In the genomic region with DNA sequence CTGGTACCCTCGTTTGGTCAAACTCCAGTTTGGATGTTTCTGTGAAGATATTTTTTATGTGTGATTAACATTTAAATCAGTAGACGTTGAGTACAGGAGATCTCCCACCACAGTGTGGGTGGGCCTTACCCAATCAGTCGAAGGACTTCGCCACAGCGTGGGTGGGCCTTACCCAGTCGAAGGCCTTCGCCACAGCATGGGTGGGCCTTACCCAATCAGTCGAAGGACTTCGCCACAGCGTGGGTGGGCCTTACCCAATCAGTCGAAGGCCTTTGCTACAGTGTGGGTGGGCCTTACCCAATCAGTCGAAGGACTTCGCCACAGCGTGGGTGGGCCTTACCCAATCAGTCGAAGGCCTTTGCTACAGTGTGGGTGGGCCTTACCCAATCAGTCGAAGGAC, we compare ENCODE assay signal across 9 cellular contexts. TPM values are rescaled to one million over a fixed set of nuclear protein-coding genes. Genes with fewer than 3 reads are reported as not detected.
A peak's percentile ranks its signal among the peaks of the same experiment; 100 is the strongest.
DNase-seq lines count a peak whose midpoint lies in the region; ATAC-seq, FAIRE-seq and TF ChIP-seq lines count a peak whose summit lies in the region.
"Not testable (repeated sequence)": the region's sequence is repeated elsewhere in the genome, so short reads cannot be mapped to it uniquely, and the experiment has no call there.
"Had no signal": no experiment of that assay in that cellular context is flagged by ENCODE, and none has a peak within 500 bp of the region (broad histone marks: within the 10 kb centered on the region; RNA-seq: fewer than 3 reads in every experiment).

No MANE protein-coding gene starts in this region.

- TF ChIP-seq RAD21 in HepG2 (CRISPR knock-in tag; IDR thresholded peaks at IDR 0.05): not testable (repeated sequence)

- peak in 1 of 5 donors; percentile 38 for DNase-seq in CD8-positive, alpha-beta memory T cell
- not testable (repeated sequence) for DNase-seq in activated T-helper 1 cell treated with anti-CD3 and anti-CD28 coated beads, Interleukin-12 subunit alpha, Interleukin-12 subunit beta, Interleukin-2, Interleukin-4 antibody, amounts not matched to agents 30 ng/mL and 10 ng/mL and 1 ng/mL, durations not matched to agents 14 hours and 24 hours and 36 hours (ENCODE audit: low spot score); HepG2 (ENCODE audit: low spot score)
- DNase-seq in chondrocyte (ENCODE audit: low spot score): peak; percentile 29
- peak; percentile 26 for DNase-seq in upper lobe of right lung

- not testable (repeated sequence) for H2AFZ ChIP-seq in HepG2 (ENCODE audit: low read length); parathyroid adenoma

- not testable (repeated sequence) for H4K20me1 ChIP-seq in HepG2 (ENCODE audit: insufficient read depth, low read length)

- not testable (repeated sequence) for TF ChIP-seq POLR2A in HepG2 (IDR thresholded peaks at IDR 0.05; ENCODE audit: insufficient read depth in 1 of 2, low read depth in 2 of 2, low read length in 2 of 2)

- not testable (repeated sequence) for H3K36me3 ChIP-seq in CD8-positive, alpha-beta memory T cell (ENCODE audit: insufficient read depth, low read length); HepG2 (replicated peaks in 1 of 2; ENCODE audit: control insufficient read depth in 1 of 2, insufficient read depth in 2 of 2, low read length in 2 of 2); parathyroid adenoma (ENCODE audit: control insufficient read depth, insufficient read depth, low read length)
- H3K36me3 ChIP-seq in upper lobe of right lung: peaks cover 17% of the 10 kb centered on the region

- intact Hi-C loops in activated T-helper 1 cell treated with anti-CD3 and anti-CD28 coated beads, Interleukin-12 subunit alpha, Interleukin-12 subunit beta, Interleukin-2, Interleukin-4 antibody, amounts not matched to agents 30 ng/mL and 10 ng/mL and 1 ng/mL, durations not matched to agents 14 hours and 24 hours and 36 hours (cut with micrococcal nuclease): loop anchor here (5.0 kb wide), 1 partner anchor 82 kb away; no protein-coding TSS in a partner anchor
- intact Hi-C loops in HepG2 (cut with micrococcal nuclease; ENCODE audit: unreplicated experiment); upper lobe of right lung (cut with DNase I): not testable (repeated sequence)

- not testable (repeated sequence) for H3K4me2 ChIP-seq in HepG2 (ENCODE audit: low read depth, low read length)
- H3K4me2 ChIP-seq in parathyroid adenoma (ENCODE audit: low read length): peak overlapping the region; percentile 44

- not testable (repeated sequence) for BruUV-seq in HepG2 (replicated peaks; lab: Mats Ljungman, UMichigan)

- not testable (repeated sequence) for H3K27me3 ChIP-seq in CD8-positive, alpha-beta memory T cell (ENCODE audit: insufficient read depth, low read length, poor library complexity, severe bottlenecking); HepG2 (ENCODE audit: control insufficient read depth in 1 of 2, insufficient read depth in 2 of 2, low read length in 2 of 2); parathyroid adenoma (ENCODE audit: control insufficient read depth, insufficient read depth, low read length); upper lobe of right lung

- H3K36me3 Mint-ChIP-seq in CD8-positive, alpha-beta memory T cell: peaks cover 11 to 40% (median 17%) of the 10 kb centered on the region in 3 donors
- H3K36me3 Mint-ChIP-seq in activated T-helper 1 cell treated with anti-CD3 and anti-CD28 coated beads, Interleukin-12 subunit alpha, Interleukin-12 subunit beta, Interleukin-2, Interleukin-4 antibody, amounts not matched to agents 30 ng/mL and 10 ng/mL and 1 ng/mL, durations not matched to agents 14 hours and 24 hours and 36 hours (ENCODE audit: low read depth): peaks cover 19% of the 10 kb centered on the region
- H3K36me3 Mint-ChIP-seq in chondrocyte (ENCODE audit: low read depth): peaks cover 21% of the 10 kb centered on the region

- in situ Hi-C loops in HepG2 (cut with HindIII; ENCODE audit: extremely low pct_ligation_motif_present, low pct_unique_long_range_greater_than_20kb): not testable (repeated sequence)

- not testable (repeated sequence) for H3K79me2 ChIP-seq in HepG2 (ENCODE audit: insufficient read depth, low read length); parathyroid adenoma

- 98% methylated on average over 10 of the region's 16 CpGs for WGBS in HepG2 (ENCODE audit: low lambda C conversion rate)

- not testable (repeated sequence) for TF ChIP-seq CTCF in VCaP (conservative IDR thresholded peaks at IDR 0.05); chondrocyte (IDR thresholded peaks at IDR 0.05); HepG2 (CRISPR knock-in tag; IDR thresholded peaks at IDR 0.05); parathyroid adenoma (IDR thresholded peaks at IDR 0.05); upper lobe of right lung (IDR thresholded peaks at IDR 0.05)

- H3K9me3 Mint-ChIP-seq in CD8-positive, alpha-beta memory T cell; activated T-helper 1 cell treated with anti-CD3 and anti-CD28 coated beads, Interleukin-12 subunit alpha, Interleukin-12 subunit beta, Interleukin-2, Interleukin-4 antibody, amounts not matched to agents 30 ng/mL and 10 ng/mL and 1 ng/mL, durations not matched to agents 14 hours and 24 hours and 36 hours; chondrocyte (ENCODE audit: low read depth): not testable (repeated sequence)

- H3K4me3 ChIP-seq in CD8-positive, alpha-beta memory T cell (ENCODE audit: low read length); HepG2 (replicated peaks in 1 of 3; ENCODE audit: insufficient read depth in 1 of 3, low read depth in 2 of 3, low read length in 3 of 3); upper lobe of right lung: not testable (repeated sequence)
- peak overlapping the region; percentile 19 for H3K4me3 ChIP-seq in parathyroid adenoma (ENCODE audit: low read depth, low read length)

- POLR2A ChIA-PET in CD8-positive, alpha-beta memory T cell (lab: Charles Lee): not testable (repeated sequence)
- POLR2A ChIA-PET in HepG2 (lab: Yijun Ruan, JAX): interaction anchor here (1.4 kb wide), 1 partner anchor 11 kb away, joined by 6 read pairs; no protein-coding TSS in a partner anchor

- peak overlapping the region in 2 of 7 donors; percentile 8 to 10 for H3K4me3 Mint-ChIP-seq in CD8-positive, alpha-beta memory T cell
- H3K4me3 Mint-ChIP-seq in activated T-helper 1 cell treated with anti-CD3 and anti-CD28 coated beads, Interleukin-12 subunit alpha, Interleukin-12 subunit beta, Interleukin-2, Interleukin-4 antibody, amounts not matched to agents 30 ng/mL and 10 ng/mL and 1 ng/mL, durations not matched to agents 14 hours and 24 hours and 36 hours; chondrocyte (ENCODE audit: unreplicated experiment): not testable (repeated sequence)

- TF ChIP-seq EP300 in HepG2 (IDR thresholded peaks at IDR 0.05; ENCODE audit: low read depth in 2 of 2, low read length in 2 of 2); HepG2 (CRISPR knock-in tag; IDR thresholded peaks at IDR 0.05; ENCODE audit: borderline replicate concordance): not testable (repeated sequence)

- not testable (repeated sequence) for ATAC-seq in HepG2, upper lobe of right lung

- not testable (repeated sequence) for H3K9me3 ChIP-seq in CD8-positive, alpha-beta memory T cell (ENCODE audit: low read length); HepG2 (ENCODE audit: low read length); parathyroid adenoma (ENCODE audit: control insufficient read depth, low read length); upper lobe of right lung

- CTCF ChIA-PET in CD8-positive, alpha-beta memory T cell (lab: Charles Lee); HepG2 (lab: Yijun Ruan, JAX; ENCODE audit: low intra/inter-chr PET ratio, low total read pairs): not testable (repeated sequence)

- H3K27me3 Mint-ChIP-seq in CD8-positive, alpha-beta memory T cell; activated T-helper 1 cell treated with anti-CD3 and anti-CD28 coated beads, Interleukin-12 subunit alpha, Interleukin-12 subunit beta, Interleukin-2, Interleukin-4 antibody, amounts not matched to agents 30 ng/mL and 10 ng/mL and 1 ng/mL, durations not matched to agents 14 hours and 24 hours and 36 hours (ENCODE audit: insufficient read depth); chondrocyte (ENCODE audit: low read depth): not testable (repeated sequence)

- peak overlapping the region in 5 of 8 donors; percentile 30 to 68 (median 48) for H3K27ac Mint-ChIP-seq in CD8-positive, alpha-beta memory T cell
- peak overlapping the region; percentile 1 for H3K27ac Mint-ChIP-seq in activated T-helper 1 cell treated with anti-CD3 and anti-CD28 coated beads, Interleukin-12 subunit alpha, Interleukin-12 subunit beta, Interleukin-2, Interleukin-4 antibody, amounts not matched to agents 30 ng/mL and 10 ng/mL and 1 ng/mL, durations not matched to agents 14 hours and 24 hours and 36 hours
- H3K27ac Mint-ChIP-seq in chondrocyte (ENCODE audit: unreplicated experiment): not testable (repeated sequence)

- not testable (repeated sequence) for H3K27ac ChIP-seq in CD8-positive, alpha-beta memory T cell (ENCODE audit: low read depth, low read length); HepG2 (ENCODE audit: extremely low read length, insufficient read depth, low read length); upper lobe of right lung
- H3K27ac ChIP-seq in VCaP (peak overlapping the region; percentile 84), parathyroid adenoma (peak overlapping the region; percentile 66)

- H3K9ac ChIP-seq in HepG2 (ENCODE audit: insufficient read depth, low read depth, low read length); parathyroid adenoma: not testable (repeated sequence)

- H3K4me1 Mint-ChIP-seq in CD8-positive, alpha-beta memory T cell: peaks cover 31 to 40% (median 40%) of the 10 kb centered on the region in 3 donors
- peaks cover 13% of the 10 kb centered on the region for H3K4me1 Mint-ChIP-seq in activated T-helper 1 cell treated with anti-CD3 and anti-CD28 coated beads, Interleukin-12 subunit alpha, Interleukin-12 subunit beta, Interleukin-2, Interleukin-4 antibody, amounts not matched to agents 30 ng/mL and 10 ng/mL and 1 ng/mL, durations not matched to agents 14 hours and 24 hours and 36 hours (ENCODE audit: low read depth)
- not testable (repeated sequence) for H3K4me1 Mint-ChIP-seq in chondrocyte (ENCODE audit: low read depth)

- FAIRE-seq in HepG2 (lab: Jason Lieb, UNC): not testable (repeated sequence)

- H3K4me1 ChIP-seq in CD8-positive, alpha-beta memory T cell (ENCODE audit: insufficient read depth, low read length): peaks cover 22% of the 10 kb centered on the region
- not testable (repeated sequence) for H3K4me1 ChIP-seq in HepG2 (ENCODE audit: insufficient read depth, low read length); upper lobe of right lung
- peaks cover 12% of the 10 kb centered on the region for H3K4me1 ChIP-seq in parathyroid adenoma

RNA-seq across cellular contexts. Expression of a gene that starts 16.7 kb away (rescaled TPM):
- total RNA-seq in CD8-positive, alpha-beta memory T cell: under 1 TPM in 1 of 2 experiments, not detected in 1; 0.16 TPM
- not detected for polyA plus RNA-seq in CD8-positive, alpha-beta memory T cell
- 0.51 and 0.60 TPM in 2 replicates for total RNA-seq in activated T-helper 1 cell treated with anti-CD3 and anti-CD28 coated beads, Interleukin-12 subunit alpha, Interleukin-12 subunit beta, Interleukin-2, Interleukin-4 antibody, amounts not matched to agents 30 ng/mL and 10 ng/mL and 1 ng/mL, durations not matched to agents 14 hours and 24 hours and 36 hours
- total RNA-seq in chondrocyte: 0.52 to 1.3 TPM in 2 of 3 replicates, not detected in the other
- total RNA-seq in HepG2 (2016; rRNA removed; fragmentation: Illumina TruSeq; extraction: Trizol): 0.20 and 0.72 TPM in 2 replicates
- 0.30 TPM in 1 of 2 replicates, not detected in the other for total RNA-seq in HepG2 (2016; cell fraction: cytosol; rRNA removed; fragmentation: Illumina TruSeq; extraction: Trizol; ENCODE audit: low read depth)
- total RNA-seq in HepG2 (2016; cell fraction: insoluble cytoplasmic fraction; rRNA removed; fragmentation: Illumina TruSeq; extraction: Trizol): 0.32 and 0.36 TPM in 2 replicates
- 0.34 and 0.52 TPM in 2 replicates for total RNA-seq in HepG2 (2016; cell fraction: membrane; rRNA removed; fragmentation: Illumina TruSeq; extraction: Trizol)
- total RNA-seq in HepG2 (2016; cell fraction: nucleus; rRNA removed; fragmentation: Illumina TruSeq; extraction: Trizol): 0.72 and 0.75 TPM in 2 replicates
- polyA plus RNA-seq in HepG2 (2011; rRNA removed): 0.17 and 0.30 TPM in 2 replicates
- 0.14 and 0.27 TPM in 2 replicates for polyA plus RNA-seq in HepG2 (2011; cell fraction: cytosol; rRNA removed)
- 4.0 and 5.9 TPM in 2 replicates for polyA plus RNA-seq in HepG2 (2011; cell fraction: nucleus; rRNA removed)
- polyA plus RNA-seq in HepG2 (2012): 0.87 and 1.1 TPM in 2 replicates
- 0.07 TPM in 1 of 2 replicates, not detected in the other for polyA plus RNA-seq in HepG2 (2016; cell fraction: cytosol; fragmentation: Illumina TruSeq; extraction: Trizol; ENCODE audit: low read depth)
- polyA plus RNA-seq in HepG2 (2016; cell fraction: insoluble cytoplasmic fraction; fragmentation: Illumina TruSeq; extraction: Trizol; ENCODE audit: low read depth): 0.29 and 0.79 TPM in 2 replicates
- 0.31 and 0.40 TPM in 2 replicates for polyA plus RNA-seq in HepG2 (2016; cell fraction: membrane; fragmentation: Illumina TruSeq; extraction: Trizol; ENCODE audit: low read depth)
- polyA plus RNA-seq in HepG2 (2016; cell fraction: nucleus; fragmentation: Illumina TruSeq; extraction: Trizol; ENCODE audit: insufficient read depth, low read depth): 2.5 and 3.4 TPM in 2 replicates
- 2.6 TPM in 1 of 2 replicates, not detected in the other for polyA minus RNA-seq in HepG2 (2011; rRNA and poly(A)+ RNA removed; ENCODE audit: low replicate concordance)
- polyA minus RNA-seq in HepG2 (2011; cell fraction: cytosol; rRNA and poly(A)+ RNA removed): 1.1 and 1.4 TPM in 2 replicates
- polyA minus RNA-seq in HepG2 (2011; cell fraction: nucleus; rRNA and poly(A)+ RNA removed): 1.9 and 2.1 TPM in 2 replicates
- not detected for total RNA-seq in upper lobe of right lung
- total RNA-seq: PC-3 had no signal
- polyA plus RNA-seq: CD14-positive monocyte had no signal

RNA-seq across cellular contexts. Expression of a gene that starts 25.5 kb away (rescaled TPM):
- total RNA-seq in CD8-positive, alpha-beta memory T cell: 10 to 100 TPM; 22.9 to 23.4 TPM
- polyA plus RNA-seq in CD8-positive, alpha-beta memory T cell: 5.7 TPM
- 27.1 and 28.7 TPM in 2 replicates for total RNA-seq in activated T-helper 1 cell treated with anti-CD3 and anti-CD28 coated beads, Interleukin-12 subunit alpha, Interleukin-12 subunit beta, Interleukin-2, Interleukin-4 antibody, amounts not matched to agents 30 ng/mL and 10 ng/mL and 1 ng/mL, durations not matched to agents 14 hours and 24 hours and 36 hours
- total RNA-seq in chondrocyte (14.5 to 26.3 TPM (median 16.6 TPM) in 3 replicates), HepG2 (2016; rRNA removed; fragmentation: Illumina TruSeq; extraction: Trizol) (10.2 and 20.3 TPM in 2 replicates), upper lobe of right lung (28.8 TPM)
- 5.4 and 6.4 TPM in 2 replicates for total RNA-seq in HepG2 (2016; cell fraction: cytosol; rRNA removed; fragmentation: Illumina TruSeq; extraction: Trizol; ENCODE audit: low read depth)
- total RNA-seq in HepG2 (2016; cell fraction: insoluble cytoplasmic fraction; rRNA removed; fragmentation: Illumina TruSeq; extraction: Trizol): 9.1 and 22.3 TPM in 2 replicates
- total RNA-seq in HepG2 (2016; cell fraction: membrane; rRNA removed; fragmentation: Illumina TruSeq; extraction: Trizol): 6.5 and 7.3 TPM in 2 replicates
- 18.0 and 21.4 TPM in 2 replicates for total RNA-seq in HepG2 (2016; cell fraction: nucleus; rRNA removed; fragmentation: Illumina TruSeq; extraction: Trizol)
- polyA plus RNA-seq in HepG2 (2011; rRNA removed): 19.2 and 20.5 TPM in 2 replicates
- 6.4 and 12.2 TPM in 2 replicates for polyA plus RNA-seq in HepG2 (2011; cell fraction: cytosol; rRNA removed)
- polyA plus RNA-seq in HepG2 (2011; cell fraction: nucleus; rRNA removed): 166 and 260 TPM in 2 replicates
- 16.1 and 26.4 TPM in 2 replicates for polyA plus RNA-seq in HepG2 (2012)
- 1.4 and 1.5 TPM in 2 replicates for polyA plus RNA-seq in HepG2 (2016; cell fraction: cytosol; fragmentation: Illumina TruSeq; extraction: Trizol; ENCODE audit: low read depth)
- 7.6 and 10.2 TPM in 2 replicates for polyA plus RNA-seq in HepG2 (2016; cell fraction: insoluble cytoplasmic fraction; fragmentation: Illumina TruSeq; extraction: Trizol; ENCODE audit: low read depth)
- 3.0 and 3.4 TPM in 2 replicates for polyA plus RNA-seq in HepG2 (2016; cell fraction: membrane; fragmentation: Illumina TruSeq; extraction: Trizol; ENCODE audit: low read depth)
- 52.5 and 55.5 TPM in 2 replicates for polyA plus RNA-seq in HepG2 (2016; cell fraction: nucleus; fragmentation: Illumina TruSeq; extraction: Trizol; ENCODE audit: insufficient read depth, low read depth)
- 12.2 and 16.0 TPM in 2 replicates for polyA minus RNA-seq in HepG2 (2011; rRNA and poly(A)+ RNA removed; ENCODE audit: low replicate concordance)
- 6.7 and 8.6 TPM in 2 replicates for polyA minus RNA-seq in HepG2 (2011; cell fraction: cytosol; rRNA and poly(A)+ RNA removed)
- 21.5 and 26.5 TPM in 2 replicates for polyA minus RNA-seq in HepG2 (2011; cell fraction: nucleus; rRNA and poly(A)+ RNA removed)

RNA-seq across cellular contexts. Expression of a gene that starts 49.1 kb away (rescaled TPM):
- total RNA-seq in CD8-positive, alpha-beta memory T cell: not detected
- polyA plus RNA-seq in CD8-positive, alpha-beta memory T cell: not detected
- total RNA-seq in activated T-helper 1 cell treated with anti-CD3 and anti-CD28 coated beads, Interleukin-12 subunit alpha, Interleukin-12 subunit beta, Interleukin-2, Interleukin-4 antibody, amounts not matched to agents 30 ng/mL and 10 ng/mL and 1 ng/mL, durations not matched to agents 14 hours and 24 hours and 36 hours: 0.61 and 0.80 TPM in 2 replicates
- total RNA-seq in chondrocyte (0.42 to 1.3 TPM (median 0.85 TPM) in 3 replicates), HepG2 (2016; rRNA removed; fragmentation: Illumina TruSeq; extraction: Trizol) (104 and 107 TPM in 2 replicates), upper lobe of right lung (0.23 TPM)
- total RNA-seq in HepG2 (2016; cell fraction: cytosol; rRNA removed; fragmentation: Illumina TruSeq; extraction: Trizol; ENCODE audit: low read depth): 27.0 and 30.1 TPM in 2 replicates
- 108 and 118 TPM in 2 replicates for total RNA-seq in HepG2 (2016; cell fraction: insoluble cytoplasmic fraction; rRNA removed; fragmentation: Illumina TruSeq; extraction: Trizol)
- total RNA-seq in HepG2 (2016; cell fraction: membrane; rRNA removed; fragmentation: Illumina TruSeq; extraction: Trizol): 67.8 and 70.6 TPM in 2 replicates
- total RNA-seq in HepG2 (2016; cell fraction: nucleus; rRNA removed; fragmentation: Illumina TruSeq; extraction: Trizol): 43.9 and 53.0 TPM in 2 replicates
- 53.5 and 71.4 TPM in 2 replicates for polyA plus RNA-seq in HepG2 (2011; rRNA removed)
- 52.8 and 126 TPM in 2 replicates for polyA plus RNA-seq in HepG2 (2011; cell fraction: cytosol; rRNA removed)
- 167 and 187 TPM in 2 replicates for polyA plus RNA-seq in HepG2 (2011; cell fraction: nucleus; rRNA removed)
- polyA plus RNA-seq in HepG2 (2012): 34.5 and 40.6 TPM in 2 replicates
- polyA plus RNA-seq in HepG2 (2016; cell fraction: cytosol; fragmentation: Illumina TruSeq; extraction: Trizol; ENCODE audit: low read depth): 23.8 and 25.7 TPM in 2 replicates
- 96.8 and 121 TPM in 2 replicates for polyA plus RNA-seq in HepG2 (2016; cell fraction: insoluble cytoplasmic fraction; fragmentation: Illumina TruSeq; extraction: Trizol; ENCODE audit: low read depth)
- polyA plus RNA-seq in HepG2 (2016; cell fraction: membrane; fragmentation: Illumina TruSeq; extraction: Trizol; ENCODE audit: low read depth): 48.5 and 51.3 TPM in 2 replicates
- 84.0 and 95.2 TPM in 2 replicates for polyA plus RNA-seq in HepG2 (2016; cell fraction: nucleus; fragmentation: Illumina TruSeq; extraction: Trizol; ENCODE audit: insufficient read depth, low read depth)
- 114 TPM in 1 of 2 replicates, not detected in the other for polyA minus RNA-seq in HepG2 (2011; rRNA and poly(A)+ RNA removed; ENCODE audit: low replicate concordance)
- polyA minus RNA-seq in HepG2 (2011; cell fraction: cytosol; rRNA and poly(A)+ RNA removed): 45.5 and 50.7 TPM in 2 replicates
- 32.4 and 35.0 TPM in 2 replicates for polyA minus RNA-seq in HepG2 (2011; cell fraction: nucleus; rRNA and poly(A)+ RNA removed)
- total RNA-seq: PC-3 had no signal

RNA-seq across cellular contexts. Expression of a gene that starts 58.1 kb away (rescaled TPM):
- 10 to 100 TPM; 44.4 to 48.4 TPM for total RNA-seq in CD8-positive, alpha-beta memory T cell
- 19.5 TPM for polyA plus RNA-seq in CD8-positive, alpha-beta memory T cell
- 50.1 and 57.5 TPM in 2 replicates for total RNA-seq in activated T-helper 1 cell treated with anti-CD3 and anti-CD28 coated beads, Interleukin-12 subunit alpha, Interleukin-12 subunit beta, Interleukin-2, Interleukin-4 antibody, amounts not matched to agents 30 ng/mL and 10 ng/mL and 1 ng/mL, durations not matched to agents 14 hours and 24 hours and 36 hours
- 13.8 to 25.2 TPM (median 16.3 TPM) in 3 replicates for total RNA-seq in chondrocyte
- 56.7 and 61.9 TPM in 2 replicates for total RNA-seq in HepG2 (2016; rRNA removed; fragmentation: Illumina TruSeq; extraction: Trizol)
- total RNA-seq in HepG2 (2016; cell fraction: cytosol; rRNA removed; fragmentation: Illumina TruSeq; extraction: Trizol; ENCODE audit: low read depth): 33.4 and 40.8 TPM in 2 replicates
- total RNA-seq in HepG2 (2016; cell fraction: insoluble cytoplasmic fraction; rRNA removed; fragmentation: Illumina TruSeq; extraction: Trizol): 56.8 and 63.9 TPM in 2 replicates
- total RNA-seq in HepG2 (2016; cell fraction: membrane; rRNA removed; fragmentation: Illumina TruSeq; extraction: Trizol): 47.0 and 50.8 TPM in 2 replicates
- 51.6 and 62.1 TPM in 2 replicates for total RNA-seq in HepG2 (2016; cell fraction: nucleus; rRNA removed; fragmentation: Illumina TruSeq; extraction: Trizol)
- polyA plus RNA-seq in HepG2 (2011; rRNA removed): 71.9 and 86.9 TPM in 2 replicates
- polyA plus RNA-seq in HepG2 (2011; cell fraction: cytosol; rRNA removed): 79.8 and 81.8 TPM in 2 replicates
- polyA plus RNA-seq in HepG2 (2011; cell fraction: nucleus; rRNA removed): 137 and 149 TPM in 2 replicates
- polyA plus RNA-seq in HepG2 (2012): 47.2 and 55.2 TPM in 2 replicates
- polyA plus RNA-seq in HepG2 (2016; cell fraction: cytosol; fragmentation: Illumina TruSeq; extraction: Trizol; ENCODE audit: low read depth): 25.6 and 28.6 TPM in 2 replicates
- polyA plus RNA-seq in HepG2 (2016; cell fraction: insoluble cytoplasmic fraction; fragmentation: Illumina TruSeq; extraction: Trizol; ENCODE audit: low read depth): 56.0 and 56.2 TPM in 2 replicates
- polyA plus RNA-seq in HepG2 (2016; cell fraction: membrane; fragmentation: Illumina TruSeq; extraction: Trizol; ENCODE audit: low read depth): 51.0 and 51.1 TPM in 2 replicates
- polyA plus RNA-seq in HepG2 (2016; cell fraction: nucleus; fragmentation: Illumina TruSeq; extraction: Trizol; ENCODE audit: insufficient read depth, low read depth): 128 and 130 TPM in 2 replicates
- 31.8 and 64.1 TPM in 2 replicates for polyA minus RNA-seq in HepG2 (2011; rRNA and poly(A)+ RNA removed; ENCODE audit: low replicate concordance)
- 18.9 and 34.5 TPM in 2 replicates for polyA minus RNA-seq in HepG2 (2011; cell fraction: cytosol; rRNA and poly(A)+ RNA removed)
- polyA minus RNA-seq in HepG2 (2011; cell fraction: nucleus; rRNA and poly(A)+ RNA removed): 55.4 and 70.4 TPM in 2 replicates
- total RNA-seq in upper lobe of right lung: 36.5 TPM

Comparison
In these comparisons a context has a peak if more than half of its experiments do, and no peak if none do; other contexts are left out.
1. RNA of a gene that starts 49.1 kb away (total RNA-seq): 27.0 to 118 TPM in HepG2; 0.61 to 0.80 TPM in activated T-helper 1 cell treated with anti-CD3 and anti-CD28 coated beads, Interleukin-12 subunit alpha, Interleukin-12 subunit beta, Interleukin-2, Interleukin-4 antibody, amounts not matched to agents 30 ng/mL and 10 ng/mL and 1 ng/mL, durations not matched to agents 14 hours and 24 hours and 36 hours, 0.42 to 1.3 TPM in chondrocyte, 0.23 TPM in upper lobe of right lung (single experiment) and not detected in CD8-positive, alpha-beta memory T cell; every median in the first group is over 10 times any median in the second.